19 cellular contexts compared by ENCODE assay signal in the genomic region with DNA sequence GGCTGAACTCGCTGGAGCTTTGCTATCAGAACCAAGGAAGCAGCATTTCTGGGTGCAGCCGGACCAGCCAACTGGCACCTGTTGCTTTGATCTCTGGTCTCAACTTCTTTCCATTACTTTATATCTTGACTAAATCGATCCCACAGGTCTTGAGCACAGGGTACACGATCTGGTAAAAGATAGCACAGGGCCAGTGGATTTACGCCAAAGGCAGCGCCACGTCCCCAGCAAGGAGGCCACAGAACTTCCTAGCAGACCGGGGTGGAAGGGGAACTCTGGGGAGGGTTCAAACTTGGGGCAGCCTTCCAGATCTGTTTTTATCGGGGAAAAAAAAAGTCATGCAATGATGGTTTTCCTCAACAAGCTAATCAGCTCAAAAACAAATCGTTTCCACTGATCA. TPM values are rescaled to one million over a fixed set of nuclear protein-coding genes. Genes with fewer than 3 reads are reported as not detected.
"Had no signal": no experiment of that assay in that cellular context is flagged by ENCODE, and none has a peak within 500 bp of the region (broad histone marks: within the 10 kb centered on the region; RNA-seq: fewer than 3 reads in every experiment).

No MANE protein-coding gene starts in this region.

- H3K27me3 ChIP-seq: dorsolateral prefrontal cortex, esophagus squamous epithelium, gastroesophageal sphincter, right lobe of liver had no signal

- H3K27ac ChIP-seq: dorsolateral prefrontal cortex, esophagus squamous epithelium, gastroesophageal sphincter, left ventricle myocardium inferior, right lobe of liver, thoracic aorta had no signal

- H3K4me3 ChIP-seq: dorsolateral prefrontal cortex, esophagus squamous epithelium, gastroesophageal sphincter, left ventricle myocardium inferior, right lobe of liver, thoracic aorta had no signal

- H3K27me3 Mint-ChIP-seq: activated T-helper 17 cell treated with anti-CD3 and anti-CD28 coated beads, Interleukin-2, amount 50 U/mL, for 72 hours; effector memory CD8-positive, alpha-beta T cell; natural killer cell treated with Interleukin-12 subunit alpha and Interleukin-12 subunit beta and Interleukin-15 and Interleukin-18, amount 100 ng/mL, for 72 hours; stimulated activated naive B cell treated with anti-CD40 and anti-IgM and Interleukin-4, amounts not matched to agents 10 μg/mL and 1 μg/mL and 100 μg/mL, for 72 hours; T-cell had no signal

- H3K9me3 Mint-ChIP-seq: activated naive CD4-positive, alpha-beta T cell treated with anti-CD3 and anti-CD28 coated beads, Interleukin-2, amount 50 U/mL, for 72 hours; activated T-helper 17 cell treated with anti-CD3 and anti-CD28 coated beads, Interleukin-2, amount 50 U/mL, for 72 hours; effector memory CD8-positive, alpha-beta T cell; natural killer cell treated with Interleukin-12 subunit alpha and Interleukin-12 subunit beta and Interleukin-15 and Interleukin-18, amount 100 ng/mL, for 72 hours; stimulated activated naive B cell treated with anti-CD40 and anti-IgM and Interleukin-4, amounts not matched to agents 10 μg/mL and 1 μg/mL and 100 μg/mL, for 72 hours; T-cell had no signal

- H3K36me3 Mint-ChIP-seq: activated naive CD4-positive, alpha-beta T cell treated with anti-CD3 and anti-CD28 coated beads, Interleukin-2, amount 50 U/mL, for 72 hours; natural killer cell treated with Interleukin-12 subunit alpha and Interleukin-12 subunit beta and Interleukin-15 and Interleukin-18, amount 100 ng/mL, for 72 hours had no signal

- H3K36me3 ChIP-seq: gastroesophageal sphincter, left ventricle myocardium inferior, right lobe of liver, thoracic aorta had no signal

- H3K27ac Mint-ChIP-seq: activated T-helper 17 cell treated with anti-CD3 and anti-CD28 coated beads, Interleukin-2, amount 50 U/mL, for 72 hours; natural killer cell treated with Interleukin-12 subunit alpha and Interleukin-12 subunit beta and Interleukin-15 and Interleukin-18, amount 100 ng/mL, for 72 hours; stimulated activated naive B cell treated with anti-CD40 and anti-IgM and Interleukin-4, amounts not matched to agents 10 μg/mL and 1 μg/mL and 100 μg/mL, for 72 hours; T-cell had no signal

- H3K4me3 Mint-ChIP-seq: activated T-helper 17 cell treated with anti-CD3 and anti-CD28 coated beads, Interleukin-2, amount 50 U/mL, for 72 hours; effector memory CD8-positive, alpha-beta T cell; natural killer cell treated with Interleukin-12 subunit alpha and Interleukin-12 subunit beta and Interleukin-15 and Interleukin-18, amount 100 ng/mL, for 72 hours; stimulated activated naive B cell treated with anti-CD40 and anti-IgM and Interleukin-4, amounts not matched to agents 10 μg/mL and 1 μg/mL and 100 μg/mL, for 72 hours; T-cell had no signal

- H3K9me3 ChIP-seq: esophagus squamous epithelium, gastroesophageal sphincter, left ventricle myocardium inferior, right lobe of liver, thoracic aorta had no signal

- DNase-seq: activated CD4-positive, alpha-beta T cell treated with anti-CD3 and anti-CD28 coated beads for 1 hour; activated T-cell treated with anti-CD3 and anti-CD28 coated beads, Interleukin-2, amount 50 U/mL, for 1 hour; central memory CD4-positive, alpha-beta T cell; effector memory CD8-positive, alpha-beta T cell; esophagus squamous epithelium; left ventricle myocardium inferior; mammary epithelial cell; small intestine; stimulated activated CD4-positive, alpha-beta T cell treated with anti-CD3 and anti-CD28 coated beads, Interleukin-15, amount 100 ng/mL, for 24 hours; stimulated activated naive B cell treated with anti-CD40 and anti-IgM and Interleukin-4, amounts not matched to agents 10 μg/mL and 1 μg/mL and 100 μg/mL, for 72 hours; T-cell had no signal

RNA-seq across cellular contexts. Expression of a gene that starts 45.0 kb away (rescaled TPM):
- polyA plus RNA-seq: endothelial cell of umbilical vein, mammary epithelial cell had no signal

RNA-seq across cellular contexts. Expression of a gene that starts 56.0 kb away (rescaled TPM):
- polyA plus RNA-seq: endothelial cell of umbilical vein, mammary epithelial cell had no signal
